In genomic region chr15:58019503-58020376, GRCh38 we compare ENCODE assay signal across 18 cellular contexts. TPM values are rescaled to one million over a fixed set of nuclear protein-coding genes. Genes with fewer than 3 reads are reported as not detected.
DNase-seq lines count a peak whose midpoint lies in the region; ATAC-seq, FAIRE-seq and TF ChIP-seq lines count a peak whose summit lies in the region.
"Had no signal": no experiment of that assay in that cellular context is flagged by ENCODE, and none has a peak within 500 bp of the region (broad histone marks: within the 10 kb centered on the region; RNA-seq: fewer than 3 reads in every experiment).

No MANE protein-coding gene starts in this region.

- intact Hi-C loops in K562 (cut with micrococcal nuclease) = no loop called here

- H3K4me3 ChIP-seq in K562 = no peak overlapping the region
- H3K4me3 ChIP-seq: right atrium auricular region, uterus had no signal

- no peaks in the 10 kb centered on the region for H3K27me3 ChIP-seq in K562 (ENCODE audit: control insufficient read depth in 2 of 2, insufficient read depth in 2 of 2, low read length in 2 of 2)
- no peaks in the 10 kb centered on the region for H3K27me3 ChIP-seq in foreskin keratinocyte
- H3K27me3 ChIP-seq: right atrium auricular region, uterus had no signal

- in situ Hi-C loops in K562 (cut with MboI) = no loop called here

- no TSS peak for BruUV-seq in K562 (replicated peaks; lab: Mats Ljungman, UMichigan)

- TF ChIP-seq RAD21 in K562 (CRISPR knock-in tag; conservative IDR thresholded peaks at IDR 0.05 in 1 of 2, IDR thresholded peaks at IDR 0.05 in 1 of 2) = no peak

- CTCF ChIA-PET in K562 (lab: Yijun Ruan, JAX; ENCODE audit: low intra/inter-chr PET ratio) = no interaction called here

- no peak for TF ChIP-seq POLR2A in K562 (conservative IDR thresholded peaks at IDR 0.05)

- H4K20me1 ChIP-seq in K562 (replicated peaks; ENCODE audit: control insufficient read depth, insufficient read depth, low read length) = peaks cover 12% of the 10 kb centered on the region

- FAIRE-seq in K562 (lab: Jason Lieb, UNC) = peak; percentile 42

- peak; percentile 33 for ATAC-seq in K562
- peak; percentile 81 for ATAC-seq in foreskin keratinocyte
- ATAC-seq in stimulated activated naive CD8-positive, alpha-beta T cell treated with anti-CD3 and anti-CD28 coated beads, Interleukin-15, Interleukin-2, amounts not matched to agents 100 U/mL and 50 U/mL, for 24 hours = no peak
- ATAC-seq: Panc1 had no signal

- H3K4me1 ChIP-seq in K562 (replicated peaks in 1 of 2; ENCODE audit: control insufficient read depth in 2 of 2, insufficient read depth in 2 of 2, low read length in 2 of 2) = peaks cover 0 to 6% of the 10 kb centered on the region in 2 experiments; a peak in 3 of 5 replicates
- H3K4me1 ChIP-seq in foreskin keratinocyte = peaks cover 9% of the 10 kb centered on the region
- H3K4me1 ChIP-seq: right atrium auricular region, uterus had no signal

- TF ChIP-seq EP300 in K562 (IDR thresholded peaks at IDR 0.05; ENCODE audit: low read length) = 0 out of 2 replicates have a peak, but pooled peaks have one; percentile 16

- 60% methylated on average over 5 of the region's 5 CpGs for whole genome bisulfite sequencing in K562 (ENCODE audit: insufficient coverage, low coverage, missing lambda C conversion rate)

- no peak overlapping the region for H3K4me2 ChIP-seq in K562 (ENCODE audit: insufficient read depth, low read length)

- H3K27ac ChIP-seq in K562 (ENCODE audit: extremely low read depth, low read depth, low read length) (peak overlapping the region; percentile 0; the same call in 1 of the 3 replicates), foreskin keratinocyte (peak overlapping the region; percentile 17)
- H3K27ac ChIP-seq: right atrium auricular region, uterus had no signal

- H3K36me3 ChIP-seq in K562 (ENCODE audit: control insufficient read depth, insufficient read depth, low read length) = peaks cover 23% of the 10 kb centered on the region; the same call in 2 of the 3 replicates
- H3K36me3 ChIP-seq: right atrium auricular region, uterus had no signal

- DNase-seq in AG08395 (ENCODE audit: low spot score) (peak; percentile 6), HS-5 (ENCODE audit: low read depth) (peak; percentile 53), K562 (ENCODE audit: extremely low read depth in 1 of 4, low spot score in 3 of 4) (no peak), foreskin keratinocyte (peak; percentile 70 to 85), GDM1 (lab: John Stamatoyannopoulos, UW) (no peak), NCI-H82 treated with DMSO at 0.1 percent for 48 hours (lab: John Stamatoyannopoulos, UW; ENCODE audit: unreplicated experiment) (no peak), AG20443 (ENCODE audit: low spot score) (no peak)
- no peak for DNase-seq in stimulated activated naive CD8-positive, alpha-beta T cell treated with anti-CD3 and anti-CD28 coated beads, Interleukin-15, Interleukin-2, amounts not matched to agents 100 U/mL and 50 U/mL, for 24 hours
- DNase-seq: activated CD4-positive, alpha-beta T cell treated with anti-CD3 and anti-CD28 coated beads, Interleukin-2, amount 50 U/mL, for 1 hour; DND-41; effector memory CD4-positive, alpha-beta T cell; KBM-7; NCI-H1105; NCI-H774; occipital lobe; uterus had no signal

- TF ChIP-seq CTCF in K562 (IDR thresholded peaks at IDR 0.05 in 2 of 3, conservative IDR thresholded peaks at IDR 0.05 in 1 of 3; ENCODE audit: insufficient read depth in 2 of 3, low read depth in 1 of 3, low read length in 3 of 3) (no peak), foreskin keratinocyte (conservative IDR thresholded peaks at IDR 0.05) (no peak)

- POLR2A ChIA-PET in K562 (lab: Yijun Ruan, JAX) = no interaction called here

- no peak overlapping the region for H2AFZ ChIP-seq in K562 (ENCODE audit: low read depth, low read length)

- no peaks in the 10 kb centered on the region for H3K9me1 ChIP-seq in K562 (ENCODE audit: control insufficient read depth, insufficient read depth, low read length)

- H3K9ac ChIP-seq in K562 (ENCODE audit: insufficient read depth in 1 of 2, low read depth in 2 of 2, low read length in 2 of 2) = no peak overlapping the region

- H3K79me2 ChIP-seq in K562 (ENCODE audit: control insufficient read depth, insufficient read depth, low read length) = peaks cover 100% of the 10 kb centered on the region

- H3K9me3 ChIP-seq in K562 (replicated peaks; ENCODE audit: control insufficient read depth, insufficient read depth, low read depth, low read length) = no peaks in the 10 kb centered on the region

TF ChIP-seq in K562, 482 proteins besides CTCF, POLR2A, EP300 and RAD21 (continues in another document):
- TF ChIP-seq ZC3H11A (IDR thresholded peaks at IDR 0.05; ENCODE audit: low read depth, low read length) (no peak), ZNF146 (CRISPR knock-in tag; IDR thresholded peaks at IDR 0.05; ENCODE audit: unreplicated experiment) (peak; percentile 86), ZBTB11 (CRISPR knock-in tag; IDR thresholded peaks at IDR 0.05) (no peak), POLR2AphosphoS2 (IDR thresholded peaks at IDR 0.05; ENCODE audit: low read length) (no peak), PKNOX1 (IDR thresholded peaks at IDR 0.05) (0 out of 2 replicates have a peak, but pooled peaks have one; percentile 11), ZNF197 (CRISPR knock-in tag; IDR thresholded peaks at IDR 0.05; ENCODE audit: low read depth) (no peak), ARID1B (IDR thresholded peaks at IDR 0.05) (peak; percentile 67), STAT5A (IDR thresholded peaks at IDR 0.05; ENCODE audit: borderline replicate concordance, low read length) (0 out of 2 replicates have a peak, but pooled peaks have one; percentile 16), DPF2 (IDR thresholded peaks at IDR 0.05) (peak; percentile 33; the same call in 1 of the 2 replicates), NR2C1 (IDR thresholded peaks at IDR 0.05) (no peak), NR2C1 (tag; IDR thresholded peaks at IDR 0.05) (no peak), HDAC3 (IDR thresholded peaks at IDR 0.05; ENCODE audit: borderline replicate concordance, partially characterized antibody) (no peak), MTA2 (IDR thresholded peaks at IDR 0.05; ENCODE audit: low read depth) (0 out of 2 replicates have a peak, but pooled peaks have one; percentile 17), SOX6 (IDR thresholded peaks at IDR 0.05) (peak; percentile 47; the same call in 1 of the 2 replicates), SIX5 (IDR thresholded peaks at IDR 0.05; ENCODE audit: borderline replicate concordance in 1 of 2, insufficient read depth in 1 of 2, low read depth in 1 of 2, low read length in 2 of 2) (no peak), ZNF316 (IDR thresholded peaks at IDR 0.05) (peak; percentile 78)

RNA-seq across cellular contexts. Expression of gene ALDH1A2, which starts 45.8 kb away (rescaled TPM):
- total RNA-seq in K562 (2011; cell fraction: chromatin; rRNA removed; ENCODE audit: low replicate concordance) = 198 and 216 TPM in 2 replicates
- total RNA-seq in K562 (2011; cell fraction: nucleolus; rRNA removed) = 93.6 and 103 TPM in 2 replicates
- total RNA-seq in K562 (2011; cell fraction: nucleoplasm; rRNA removed) = 137 and 198 TPM in 2 replicates
- 231 and 291 TPM in 2 replicates for total RNA-seq in K562 (2014; rRNA removed)
- 333 and 354 TPM in 2 replicates for total RNA-seq in K562 (2014; rRNA removed; fragmentation: Illumina TruSeq; extraction: Trizol)
- total RNA-seq in K562 (2015; rRNA removed; fragmentation: Illumina TruSeq; extraction: Trizol) = 328 and 338 TPM in 2 replicates
- 393 and 398 TPM in 2 replicates for total RNA-seq in K562 (2021)
- 357 and 368 TPM in 2 replicates for polyA plus RNA-seq in K562 (2011; rRNA removed)
- 230 and 238 TPM in 2 replicates for polyA plus RNA-seq in K562 (2011; cell fraction: cytosol; rRNA removed)
- 194 and 196 TPM in 2 replicates for polyA plus RNA-seq in K562 (2011; cell fraction: nucleus; rRNA removed)
- polyA plus RNA-seq in K562 (2012) = 303 and 340 TPM in 2 replicates
- 310 and 328 TPM in 2 replicates for polyA plus RNA-seq in K562 (2014; fragmentation: Illumina TruSeq; extraction: Trizol)
- polyA plus RNA-seq in K562 (2014; fragmentation: Nextera tagmentation; extraction: Ambion mirVana) = 100 to 1,000 TPM; 115 to 185 TPM
- 347 and 404 TPM in 2 replicates for polyA plus RNA-seq in K562 (2014; rRNA removed)
- 402 and 407 TPM in 2 replicates for polyA minus RNA-seq in K562 (2011; rRNA and poly(A)+ RNA removed)
- 228 and 368 TPM in 2 replicates for polyA minus RNA-seq in K562 (2011; cell fraction: cytosol; rRNA and poly(A)+ RNA removed)
- polyA minus RNA-seq in K562 (2011; cell fraction: nucleus; rRNA and poly(A)+ RNA removed) = 133 and 189 TPM in 2 replicates
- total RNA-seq in foreskin keratinocyte = 1.7 and 1.9 TPM in 2 replicates
- 0.83 and 0.96 TPM in 2 replicates for polyA plus RNA-seq in foreskin keratinocyte

Comparison
In these comparisons a context has a peak if more than half of its experiments do, and no peak if none do; other contexts are left out.
1. DNase-seq: peak in AG08395 (single experiment), HS-5 (single experiment) and foreskin keratinocyte (2 of 2); none in K562 (0 of 4), stimulated activated naive CD8-positive, alpha-beta T cell treated with anti-CD3 and anti-CD28 coated beads, Interleukin-15, Interleukin-2, amounts not matched to agents 100 U/mL and 50 U/mL, for 24 hours (single experiment), GDM1 (single experiment), NCI-H82 treated with DMSO at 0.1 percent for 48 hours (single experiment) and AG20443 (single experiment).
2. RNA of gene ALDH1A2, which starts 45.8 kb away (total RNA-seq): 93.6 to 398 TPM in K562; 1.7 to 1.9 TPM in foreskin keratinocyte; every median in the first group is over 10 times any median in the second.